Comparison of ENCODE assay signal across 2 cellular contexts in genomic region chr10:35336921-35337741, GRCh38.
A peak's percentile ranks its signal among the peaks of the same experiment; 100 is the strongest.
TF ChIP-seq lines count a peak whose summit lies in the region.

No MANE protein-coding gene starts in this region.

TF ChIP-seq in IMR-90, 13 proteins besides CTCF, POLR2A, EP300 and RAD21:
- TF ChIP-seq MXI1 (IDR thresholded peaks at IDR 0.05; ENCODE audit: borderline replicate concordance, low read depth, low read length) (peak; percentile 61; the same call in 1 of the 2 replicates), RFX5 (IDR thresholded peaks at IDR 0.05; ENCODE audit: low read depth, low read length) (no peak)
TF ChIP-seq in IMR-90: peak in this region for 1.

TF ChIP-seq in H1, 55 proteins besides CTCF, POLR2A, EP300 and RAD21:
- TF ChIP-seq ASH2L (IDR thresholded peaks at IDR 0.05; ENCODE audit: low read length) (peak; percentile 80), RBBP5 (IDR thresholded peaks at IDR 0.05; ENCODE audit: borderline replicate concordance, low read depth, low read length) (peak; percentile 64; the same call in 1 of the 2 replicates), E2F6 (IDR thresholded peaks at IDR 0.05) (0 out of 2 replicates have a peak, but pooled peaks have one; percentile 20), CREB1 (IDR thresholded peaks at IDR 0.05) (peak; percentile 25; the same call in 1 of the 2 replicates), EGR1 (IDR thresholded peaks at IDR 0.05; ENCODE audit: borderline replicate concordance, low read depth, low read length) (peak; percentile 37; the same call in 1 of the 2 replicates), CEBPB (IDR thresholded peaks at IDR 0.05; ENCODE audit: low read depth, low read length) (no peak), PHF8 (conservative IDR thresholded peaks at IDR 0.05; ENCODE audit: low read depth, low read length) (peak; percentile 10; the same call in 1 of the 2 replicates), KDM4A (IDR thresholded peaks at IDR 0.05; ENCODE audit: low read depth, low read length, severe bottlenecking) (peak; percentile 94), HDAC2 (IDR thresholded peaks at IDR 0.05; ENCODE audit: borderline replicate concordance in 1 of 2, low read depth in 2 of 2, low read length in 2 of 2) (0 out of 4 replicates have a peak, but pooled peaks of 1 of the 2 experiments have one; percentile 32), SIN3A (conservative IDR thresholded peaks at IDR 0.05 in 1 of 2, IDR thresholded peaks at IDR 0.05 in 1 of 2; ENCODE audit: low read depth in 1 of 2, low read length in 2 of 2) (no peak; a peak in 2 of 4 replicates), GTF2F1 (IDR thresholded peaks at IDR 0.05; ENCODE audit: borderline replicate concordance, low read depth, low read length) (no peak), SUZ12 (IDR thresholded peaks at IDR 0.05; ENCODE audit: low read length) (peak; percentile 35; the same call in 1 of the 2 replicates)
- TF ChIP-seq, protein P1, sequence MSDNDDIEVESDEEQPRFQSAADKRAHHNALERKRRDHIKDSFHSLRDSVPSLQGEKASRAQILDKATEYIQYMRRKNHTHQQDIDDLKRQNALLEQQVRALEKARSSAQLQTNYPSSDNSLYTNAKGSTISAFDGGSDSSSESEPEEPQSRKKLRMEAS (IDR thresholded peaks at IDR 0.05), result peak; percentile 59
